In genomic region chr2:201203916-201204654, GRCh38 we compare ENCODE assay signal across 15 cellular contexts. TPM values are rescaled to one million over a fixed set of nuclear protein-coding genes. Genes with fewer than 3 reads are reported as not detected.
A peak's percentile ranks its signal among the peaks of the same experiment; 100 is the strongest.
DNase-seq lines count a peak whose midpoint lies in the region; ATAC-seq, FAIRE-seq and TF ChIP-seq lines count a peak whose summit lies in the region.
"Had no signal": no experiment of that assay in that cellular context is flagged by ENCODE, and none has a peak within 500 bp of the region (broad histone marks: within the 10 kb centered on the region; RNA-seq: fewer than 3 reads in every experiment).

No MANE protein-coding gene starts in this region.

- H3K4me1 Mint-ChIP-seq in HFFc6 (ENCODE audit: low read depth) (peaks cover 26% of the 10 kb centered on the region), chondrocyte (ENCODE audit: low read depth) (peaks cover 12% of the 10 kb centered on the region)
- H3K4me1 Mint-ChIP-seq: neural crest cell had no signal

- H3K36me3 ChIP-seq in right lobe of liver: peaks cover 0 to 11% (median 0%) of the 10 kb centered on the region in 4 donors

- intact Hi-C loops in right lobe of liver (cut with DNase I): no loop called here

- no peak overlapping the region for H3K4me3 Mint-ChIP-seq in HFFc6
- no peak overlapping the region for H3K4me3 Mint-ChIP-seq in chondrocyte (ENCODE audit: unreplicated experiment)
- H3K4me3 Mint-ChIP-seq: endodermal cell, neural crest cell had no signal

- H3K36me3 Mint-ChIP-seq in HFFc6 (ENCODE audit: low read depth) (no peaks in the 10 kb centered on the region), chondrocyte (ENCODE audit: low read depth) (no peaks in the 10 kb centered on the region)

- no peaks in the 10 kb centered on the region for H3K27me3 ChIP-seq in right lobe of liver

- H3K4me1 ChIP-seq in right lobe of liver: peaks cover 0 to 21% (median 0%) of the 10 kb centered on the region in 4 donors

- H3K27ac ChIP-seq in right lobe of liver: peak overlapping the region in 1 of 3 donors; percentile 34

- H3K4me3 ChIP-seq in right lobe of liver: no peak overlapping the region

- H3K9me3 ChIP-seq in right lobe of liver: no peaks in the 10 kb centered on the region

- TF ChIP-seq POLR2A in right lobe of liver (IDR thresholded peaks at IDR 0.05): no peak

- H3K27ac Mint-ChIP-seq in HFFc6 (peak overlapping the region; percentile 24; the same call in 1 of the 2 replicates), chondrocyte (ENCODE audit: unreplicated experiment) (no peak overlapping the region)
- H3K27ac Mint-ChIP-seq: endodermal cell had no signal

- H3K9me3 Mint-ChIP-seq in HFFc6: no peaks in the 10 kb centered on the region
- no peaks in the 10 kb centered on the region for H3K9me3 Mint-ChIP-seq in chondrocyte (ENCODE audit: low read depth)
- H3K9me3 Mint-ChIP-seq: endodermal cell, neural crest cell had no signal

- DNase-seq in AG08395 (ENCODE audit: low spot score) (peak; percentile 90), HFFc6 (peak; percentile 49), right lobe of liver (no peak), NCI-H345 (lab: John Stamatoyannopoulos, UW) (no peak), chondrocyte (ENCODE audit: low spot score) (no peak), NCI-H2171 (lab: John Stamatoyannopoulos, UW) (no peak)
- no peak for DNase-seq in activated T-cell treated with anti-CD3 and anti-CD28 coated beads, Interleukin-2, amount 50 U/mL, for 1 hour
- DNase-seq: activated T-cell treated with anti-CD3 and anti-CD28 coated beads for 4 hours, aorta, endodermal cell, NCI-H1048, NCI-H524 had no signal

- ATAC-seq in right lobe of liver: peak; percentile 49 to 75 (median 62)

- TF ChIP-seq CTCF in HFFc6 (IDR thresholded peaks at IDR 0.05) (no peak), right lobe of liver (IDR thresholded peaks at IDR 0.05) (no peak), chondrocyte (IDR thresholded peaks at IDR 0.05) (no peak)

- FAIRE-seq in endometrium (lab: Jason Lieb, UNC): peak; percentile 88
- FAIRE-seq: G401.6 had no signal

- no peaks in the 10 kb centered on the region for H3K27me3 Mint-ChIP-seq in HFFc6 (ENCODE audit: insufficient read depth)
- H3K27me3 Mint-ChIP-seq in chondrocyte (ENCODE audit: low read depth): no peaks in the 10 kb centered on the region

- 69% methylated on average over 6 of the region's 6 CpGs for WGBS in right lobe of liver (ENCODE audit: insufficient coverage, low coverage, low lambda C conversion rate, missing lambda C conversion rate)

RNA-seq across cellular contexts. Expression of gene CASP10, which starts 21.1 kb away (rescaled TPM):
- total RNA-seq in HFFc6 (2021; fragmentation: NEBNext Ultra II Directional; extraction: Animal tissue kit (Norgen Biotek cat#: 25700)): 1 to 10 TPM in 4 of 6 experiments, under 1 TPM in 2; 0.36 to 1.9 (median 1.6) TPM
- total RNA-seq in right lobe of liver (1 to 10 TPM; 4.2 to 9.4 (median 8.4) TPM), chondrocyte (0.05 to 0.15 TPM in 2 of 3 replicates, not detected in the other)
- total RNA-seq: neural crest cell had no signal

RNA-seq across cellular contexts. Expression of gene CASP8, which starts 56.3 kb away (rescaled TPM):
- 10 to 100 TPM; 10.4 to 15.4 (median 14.4) TPM for total RNA-seq in HFFc6 (2021; fragmentation: NEBNext Ultra II Directional; extraction: Animal tissue kit (Norgen Biotek cat#: 25700))
- total RNA-seq in right lobe of liver: 10 to 100 TPM in 5 of 6 experiments, 1 to 10 TPM in 1; 8.8 to 14.8 (median 11.5) TPM
- total RNA-seq in chondrocyte: 3.0 to 7.6 TPM (median 4.0 TPM) in 3 replicates

Comparison
In these comparisons a context has a peak if more than half of its experiments do, and no peak if none do; other contexts are left out.
1. DNase-seq: peak in AG08395 (single experiment) and HFFc6 (single experiment); none in right lobe of liver (0 of 3), NCI-H345 (single experiment), activated T-cell treated with anti-CD3 and anti-CD28 coated beads, Interleukin-2, amount 50 U/mL, for 1 hour (single experiment), chondrocyte (single experiment) and NCI-H2171 (single experiment).